17 cellular contexts compared by ENCODE assay signal in genomic region chr12:77894548-77894947, GRCh38.
DNase-seq lines count a peak whose midpoint lies in the region; ATAC-seq and TF ChIP-seq lines count a peak whose summit lies in the region.
"Had no signal": no experiment of that assay in that cellular context is flagged by ENCODE, and none has a peak within 500 bp of the region (broad histone marks: within the 10 kb centered on the region; RNA-seq: fewer than 3 reads in every experiment).

No MANE protein-coding gene starts in this region.

- no peaks in the 10 kb centered on the region for H4K20me1 ChIP-seq in SK-N-SH (ENCODE audit: insufficient read depth)

- H3K27ac ChIP-seq in SK-N-SH (ENCODE audit: low read depth in 2 of 2, low read length in 1 of 2) = no peak overlapping the region
- no peak overlapping the region for H3K27ac ChIP-seq in CD4-positive, alpha-beta memory T cell (ENCODE audit: low read depth, low read length)
- H3K27ac ChIP-seq: PC-9, SJCRH30 had no signal

- no peaks in the 10 kb centered on the region for H3K36me3 Mint-ChIP-seq in CD4-positive, alpha-beta memory T cell
- H3K36me3 Mint-ChIP-seq in activated naive CD4-positive, alpha-beta T cell treated with anti-CD3 and anti-CD28 coated beads, Interleukin-2, amount 10 ng/mL, durations not matched to agents 7 days and 5 days = no peaks in the 10 kb centered on the region
- H3K36me3 Mint-ChIP-seq: CD14-positive monocyte had no signal

- no peak for TF ChIP-seq EP300 in SK-N-SH (IDR thresholded peaks at IDR 0.05; ENCODE audit: borderline replicate concordance in 1 of 2, low read depth in 1 of 2, low read length in 1 of 2)

- CTCF ChIA-PET in SK-N-SH (lab: Yijun Ruan, JAX) = no interaction called here
- CTCF ChIA-PET in CD4-positive, alpha-beta memory T cell (lab: Charles Lee; ENCODE audit: partially characterized antibody) = no interaction called here
- CTCF ChIA-PET in activated naive CD4-positive, alpha-beta T cell treated with anti-CD3 and anti-CD28 coated beads, Interleukin-2, amount 10 ng/mL, durations not matched to agents 7 days and 5 days (lab: Charles Lee) = interaction anchor here (0.7 kb wide), 1 partner anchor 270 kb away, joined by 3 read pairs; no protein-coding TSS in a partner anchor

- H3K27me3 ChIP-seq in SK-N-SH (ENCODE audit: insufficient read depth) = no peaks in the 10 kb centered on the region
- no peaks in the 10 kb centered on the region for H3K27me3 ChIP-seq in CD4-positive, alpha-beta memory T cell (ENCODE audit: insufficient read depth, low read length)
- H3K27me3 ChIP-seq: SJCRH30 had no signal

- H3K4me3 Mint-ChIP-seq in CD4-positive, alpha-beta memory T cell = no peak overlapping the region
- H3K4me3 Mint-ChIP-seq in activated naive CD4-positive, alpha-beta T cell treated with anti-CD3 and anti-CD28 coated beads, Interleukin-2, amount 10 ng/mL, durations not matched to agents 7 days and 5 days = no peak overlapping the region
- H3K4me3 Mint-ChIP-seq: CD14-positive monocyte had no signal

- TF ChIP-seq RAD21 in SK-N-SH (IDR thresholded peaks at IDR 0.05; ENCODE audit: low read length) = no peak

- no peak overlapping the region for H3K4me2 ChIP-seq in SK-N-SH
- H3K4me2 ChIP-seq: PC-9 had no signal

- 79% methylated on average over 2 of the region's 2 CpGs for WGBS in SK-N-SH (ENCODE audit: low lambda C conversion rate)

- H3K27me3 Mint-ChIP-seq in CD4-positive, alpha-beta memory T cell = no peaks in the 10 kb centered on the region
- H3K27me3 Mint-ChIP-seq in activated naive CD4-positive, alpha-beta T cell treated with anti-CD3 and anti-CD28 coated beads, Interleukin-2, amount 10 ng/mL, durations not matched to agents 7 days and 5 days = no peaks in the 10 kb centered on the region

- H3F3A ChIP-seq in SK-N-SH (replicated peaks; ENCODE audit: insufficient read depth) = no peaks in the 10 kb centered on the region

- no peak overlapping the region for H3K27ac Mint-ChIP-seq in CD4-positive, alpha-beta memory T cell
- no peak overlapping the region for H3K27ac Mint-ChIP-seq in activated naive CD4-positive, alpha-beta T cell treated with anti-CD3 and anti-CD28 coated beads, Interleukin-2, amount 10 ng/mL, durations not matched to agents 7 days and 5 days
- H3K27ac Mint-ChIP-seq: CD14-positive monocyte had no signal

- no peak overlapping the region for H3K9ac ChIP-seq in SK-N-SH

- no peaks in the 10 kb centered on the region for H3K9me3 ChIP-seq in SK-N-SH
- H3K9me3 ChIP-seq in CD4-positive, alpha-beta memory T cell (ENCODE audit: control insufficient read depth in 1 of 2, low read length in 2 of 2) = no peaks in the 10 kb centered on the region
- H3K9me3 ChIP-seq: SJCRH30 had no signal

- H2AFZ ChIP-seq in SK-N-SH (ENCODE audit: low read depth) = no peak overlapping the region

- peaks cover 0 to under 1% of the 10 kb centered on the region in 2 experiments for H3K36me3 ChIP-seq in SK-N-SH (replicated peaks in 1 of 2; ENCODE audit: control insufficient read depth in 1 of 2, insufficient read depth in 2 of 2, low read length in 1 of 2)
- no peaks in the 10 kb centered on the region for H3K36me3 ChIP-seq in CD4-positive, alpha-beta memory T cell (ENCODE audit: insufficient read depth, low read length)
- H3K36me3 ChIP-seq: SJCRH30 had no signal

- no peak overlapping the region for H3K4me3 ChIP-seq in SK-N-SH (ENCODE audit: low read depth in 2 of 2, low read length in 1 of 2)
- no peak overlapping the region for H3K4me3 ChIP-seq in CD4-positive, alpha-beta memory T cell (ENCODE audit: low read length in 2 of 2)
- H3K4me3 ChIP-seq: PC-9, SJCRH30 had no signal

- H3K4me1 Mint-ChIP-seq in CD4-positive, alpha-beta memory T cell = no peaks in the 10 kb centered on the region
- H3K4me1 Mint-ChIP-seq in activated naive CD4-positive, alpha-beta T cell treated with anti-CD3 and anti-CD28 coated beads, Interleukin-2, amount 10 ng/mL, durations not matched to agents 7 days and 5 days = no peaks in the 10 kb centered on the region
- H3K4me1 Mint-ChIP-seq: CD14-positive monocyte had no signal

- ATAC-seq in SK-N-SH treated with all-trans-retinoic acid at 6 μM for 48 hours (peak; percentile 77), left colon (peak; percentile 44), HG02884 (IDR thresholded peaks at IDR 0.05; ENCODE audit: unreplicated experiment) (no peak)

- H3K79me2 ChIP-seq in SK-N-SH (ENCODE audit: insufficient read depth) = no peaks in the 10 kb centered on the region

- POLR2A ChIA-PET in SK-N-SH (lab: Yijun Ruan, JAX) = no interaction called here
- POLR2A ChIA-PET in CD4-positive, alpha-beta memory T cell (lab: Charles Lee; ENCODE audit: partially characterized antibody) = no interaction called here

- no peak for TF ChIP-seq CTCF in SK-N-SH (IDR thresholded peaks at IDR 0.05)

- peaks cover 0 to 6% (median 1%) of the 10 kb centered on the region in 8 donors for H3K9me3 Mint-ChIP-seq in CD4-positive, alpha-beta memory T cell
- no peaks in the 10 kb centered on the region for H3K9me3 Mint-ChIP-seq in activated naive CD4-positive, alpha-beta T cell treated with anti-CD3 and anti-CD28 coated beads, Interleukin-2, amount 10 ng/mL, durations not matched to agents 7 days and 5 days

- H3K4me1 ChIP-seq in SK-N-SH (ENCODE audit: control insufficient read depth in 1 of 2, insufficient read depth in 2 of 2, low read depth in 1 of 2, low read length in 1 of 2) = no peaks in the 10 kb centered on the region; a peak in 1 of 4 replicates
- H3K4me1 ChIP-seq in CD4-positive, alpha-beta memory T cell (ENCODE audit: insufficient read depth, low read length) = no peaks in the 10 kb centered on the region

- H3K9me2 ChIP-seq in SK-N-SH = no peaks in the 10 kb centered on the region

- intact Hi-C loops in left colon (cut with DNase I, micrococcal nuclease) = no loop called here
- intact Hi-C loops in CD4-positive, alpha-beta memory T cell (cut with micrococcal nuclease) = no loop called here

- DNase-seq in SK-N-SH = no peak
- peak; percentile 2 for DNase-seq in astrocyte of the hippocampus (ENCODE audit: low read depth, low spot score)
- no peak for DNase-seq in left colon
- no peak for DNase-seq in CD4-positive, alpha-beta memory T cell
- no peak for DNase-seq in activated naive CD4-positive, alpha-beta T cell treated with anti-CD3 and anti-CD28 coated beads, Interleukin-2, amount 10 ng/mL, durations not matched to agents 7 days and 5 days
- DNase-seq in activated CD4-positive, alpha-beta T cell treated with anti-CD3 and anti-CD28 coated beads, Interleukin-2, amount 50 U/mL, for 4 hours = no peak
- DNase-seq: AML-193; DND-41; KBM-7; MV-4-11; NCI-H1930; NK-92 treated with Interleukin-12 subunit alpha and Interleukin-12 subunit beta, amount 100 ng/mL, for 24 hours had no signal

TF ChIP-seq in SK-N-SH treated with all-trans-retinoic acid at 6 μM for 48 hours, 23 proteins besides CTCF, POLR2A, EP300 and RAD21 (continues in another document):
- TF ChIP-seq RARB (CRISPR knock-in tag; IDR thresholded peaks at IDR 0.05) (no peak), ZNF8 (CRISPR knock-in tag; IDR thresholded peaks at IDR 0.05) (no peak), CREB5 (CRISPR knock-in tag; IDR thresholded peaks at IDR 0.05; ENCODE audit: low read depth) (no peak)

TF ChIP-seq in SK-N-SH, 30 proteins besides CTCF, POLR2A, EP300 and RAD21:
- TF ChIP-seq CHD2 (IDR thresholded peaks at IDR 0.05; ENCODE audit: low read length, partially characterized antibody) (no peak), YY1 (IDR thresholded peaks at IDR 0.05; ENCODE audit: low read depth) (no peak)
